ENCODE assay signal across 1 cellular context in the genomic region with DNA sequence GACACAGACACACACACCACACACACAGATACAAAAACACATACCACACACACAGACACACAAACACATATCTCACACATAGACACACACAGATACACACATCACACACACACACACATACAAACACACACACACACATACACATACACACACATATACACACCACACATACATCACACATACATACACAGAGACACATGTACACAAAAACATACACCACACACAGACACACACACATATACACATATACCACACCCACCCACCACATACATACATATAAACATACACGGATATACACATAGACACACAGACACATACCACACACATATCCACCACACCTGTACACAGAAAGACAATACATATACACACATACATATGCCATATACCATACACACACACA.
TF ChIP-seq lines count a peak whose summit lies in the region.

No MANE protein-coding gene starts in this region.

TF ChIP-seq in HepG2, 621 proteins besides CTCF, POLR2A, EP300 and RAD21 (continued from another document):
- TF ChIP-seq, protein P1, sequence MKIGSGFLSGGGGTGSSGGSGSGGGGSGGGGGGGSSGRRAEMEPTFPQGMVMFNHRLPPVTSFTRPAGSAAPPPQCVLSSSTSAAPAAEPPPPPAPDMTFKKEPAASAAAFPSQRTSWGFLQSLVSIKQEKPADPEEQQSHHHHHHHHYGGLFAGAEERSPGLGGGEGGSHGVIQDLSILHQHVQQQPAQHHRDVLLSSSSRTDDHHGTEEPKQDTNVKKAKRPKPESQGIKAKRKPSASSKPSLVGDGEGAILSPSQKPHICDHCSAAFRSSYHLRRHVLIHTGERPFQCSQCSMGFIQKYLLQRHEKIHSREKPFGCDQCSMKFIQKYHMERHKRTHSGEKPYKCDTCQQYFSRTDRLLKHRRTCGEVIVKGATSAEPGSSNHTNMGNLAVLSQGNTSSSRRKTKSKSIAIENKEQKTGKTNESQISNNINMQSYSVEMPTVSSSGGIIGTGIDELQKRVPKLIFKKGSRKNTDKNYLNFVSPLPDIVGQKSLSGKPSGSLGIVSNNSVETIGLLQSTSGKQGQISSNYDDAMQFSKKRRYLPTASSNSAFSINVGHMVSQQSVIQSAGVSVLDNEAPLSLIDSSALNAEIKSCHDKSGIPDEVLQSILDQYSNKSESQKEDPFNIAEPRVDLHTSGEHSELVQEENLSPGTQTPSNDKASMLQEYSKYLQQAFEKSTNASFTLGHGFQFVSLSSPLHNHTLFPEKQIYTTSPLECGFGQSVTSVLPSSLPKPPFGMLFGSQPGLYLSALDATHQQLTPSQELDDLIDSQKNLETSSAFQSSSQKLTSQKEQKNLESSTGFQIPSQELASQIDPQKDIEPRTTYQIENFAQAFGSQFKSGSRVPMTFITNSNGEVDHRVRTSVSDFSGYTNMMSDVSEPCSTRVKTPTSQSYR (CRISPR knock-in tag; IDR thresholded peaks at IDR 0.05; ENCODE audit: borderline replicate concordance): no peak
- TF ChIP-seq RAD51 (IDR thresholded peaks at IDR 0.05; ENCODE audit: borderline replicate concordance): no peak
- TF ChIP-seq, protein P2, sequence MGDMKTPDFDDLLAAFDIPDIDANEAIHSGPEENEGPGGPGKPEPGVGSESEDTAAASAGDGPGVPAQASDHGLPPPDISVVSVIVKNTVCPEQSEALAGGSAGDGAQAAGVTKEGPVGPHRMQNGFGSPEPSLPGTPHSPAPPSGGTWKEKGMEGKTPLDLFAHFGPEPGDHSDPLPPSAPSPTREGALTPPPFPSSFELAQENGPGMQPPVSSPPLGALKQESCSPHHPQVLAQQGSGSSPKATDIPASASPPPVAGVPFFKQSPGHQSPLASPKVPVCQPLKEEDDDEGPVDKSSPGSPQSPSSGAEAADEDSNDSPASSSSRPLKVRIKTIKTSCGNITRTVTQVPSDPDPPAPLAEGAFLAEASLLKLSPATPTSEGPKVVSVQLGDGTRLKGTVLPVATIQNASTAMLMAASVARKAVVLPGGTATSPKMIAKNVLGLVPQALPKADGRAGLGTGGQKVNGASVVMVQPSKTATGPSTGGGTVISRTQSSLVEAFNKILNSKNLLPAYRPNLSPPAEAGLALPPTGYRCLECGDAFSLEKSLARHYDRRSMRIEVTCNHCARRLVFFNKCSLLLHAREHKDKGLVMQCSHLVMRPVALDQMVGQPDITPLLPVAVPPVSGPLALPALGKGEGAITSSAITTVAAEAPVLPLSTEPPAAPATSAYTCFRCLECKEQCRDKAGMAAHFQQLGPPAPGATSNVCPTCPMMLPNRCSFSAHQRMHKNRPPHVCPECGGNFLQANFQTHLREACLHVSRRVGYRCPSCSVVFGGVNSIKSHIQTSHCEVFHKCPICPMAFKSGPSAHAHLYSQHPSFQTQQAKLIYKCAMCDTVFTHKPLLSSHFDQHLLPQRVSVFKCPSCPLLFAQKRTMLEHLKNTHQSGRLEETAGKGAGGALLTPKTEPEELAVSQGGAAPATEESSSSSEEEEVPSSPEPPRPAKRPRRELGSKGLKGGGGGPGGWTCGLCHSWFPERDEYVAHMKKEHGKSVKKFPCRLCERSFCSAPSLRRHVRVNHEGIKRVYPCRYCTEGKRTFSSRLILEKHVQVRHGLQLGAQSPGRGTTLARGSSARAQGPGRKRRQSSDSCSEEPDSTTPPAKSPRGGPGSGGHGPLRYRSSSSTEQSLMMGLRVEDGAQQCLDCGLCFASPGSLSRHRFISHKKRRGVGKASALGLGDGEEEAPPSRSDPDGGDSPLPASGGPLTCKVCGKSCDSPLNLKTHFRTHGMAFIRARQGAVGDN (CRISPR knock-in tag; IDR thresholded peaks at IDR 0.05): no peak
- no peak for TF ChIP-seq ZNF232 (CRISPR knock-in tag; IDR thresholded peaks at IDR 0.05; ENCODE audit: borderline replicate concordance)
- no peak for TF ChIP-seq HCFC1 (IDR thresholded peaks at IDR 0.05; ENCODE audit: low read depth, low read length)
- TF ChIP-seq ZNF296 (CRISPR knock-in tag; conservative IDR thresholded peaks at IDR 0.05): no peak
- TF ChIP-seq NFRKB (IDR thresholded peaks at IDR 0.05): peak; percentile 44; the same call in 1 of the 2 replicates
- TF ChIP-seq NR2F2 (IDR thresholded peaks at IDR 0.05; ENCODE audit: borderline replicate concordance, low read depth): no peak
- TF ChIP-seq, protein P3, sequence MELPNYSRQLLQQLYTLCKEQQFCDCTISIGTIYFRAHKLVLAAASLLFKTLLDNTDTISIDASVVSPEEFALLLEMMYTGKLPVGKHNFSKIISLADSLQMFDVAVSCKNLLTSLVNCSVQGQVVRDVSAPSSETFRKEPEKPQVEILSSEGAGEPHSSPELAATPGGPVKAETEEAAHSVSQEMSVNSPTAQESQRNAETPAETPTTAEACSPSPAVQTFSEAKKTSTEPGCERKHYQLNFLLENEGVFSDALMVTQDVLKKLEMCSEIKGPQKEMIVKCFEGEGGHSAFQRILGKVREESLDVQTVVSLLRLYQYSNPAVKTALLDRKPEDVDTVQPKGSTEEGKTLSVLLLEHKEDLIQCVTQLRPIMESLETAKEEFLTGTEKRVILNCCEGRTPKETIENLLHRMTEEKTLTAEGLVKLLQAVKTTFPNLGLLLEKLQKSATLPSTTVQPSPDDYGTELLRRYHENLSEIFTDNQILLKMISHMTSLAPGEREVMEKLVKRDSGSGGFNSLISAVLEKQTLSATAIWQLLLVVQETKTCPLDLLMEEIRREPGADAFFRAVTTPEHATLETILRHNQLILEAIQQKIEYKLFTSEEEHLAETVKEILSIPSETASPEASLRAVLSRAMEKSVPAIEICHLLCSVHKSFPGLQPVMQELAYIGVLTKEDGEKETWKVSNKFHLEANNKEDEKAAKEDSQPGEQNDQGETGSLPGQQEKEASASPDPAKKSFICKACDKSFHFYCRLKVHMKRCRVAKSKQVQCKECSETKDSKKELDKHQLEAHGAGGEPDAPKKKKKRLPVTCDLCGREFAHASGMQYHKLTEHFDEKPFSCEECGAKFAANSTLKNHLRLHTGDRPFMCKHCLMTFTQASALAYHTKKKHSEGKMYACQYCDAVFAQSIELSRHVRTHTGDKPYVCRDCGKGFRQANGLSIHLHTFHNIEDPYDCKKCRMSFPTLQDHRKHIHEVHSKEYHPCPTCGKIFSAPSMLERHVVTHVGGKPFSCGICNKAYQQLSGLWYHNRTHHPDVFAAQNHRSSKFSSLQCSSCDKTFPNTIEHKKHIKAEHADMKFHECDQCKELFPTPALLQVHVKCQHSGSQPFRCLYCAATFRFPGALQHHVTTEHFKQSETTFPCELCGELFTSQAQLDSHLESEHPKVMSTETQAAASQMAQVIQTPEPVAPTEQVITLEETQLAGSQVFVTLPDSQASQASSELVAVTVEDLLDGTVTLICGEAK (IDR thresholded peaks at IDR 0.05): peak; percentile 24
- TF ChIP-seq, protein P3 (CRISPR knock-in tag; IDR thresholded peaks at IDR 0.05): no peak
- no peak for TF ChIP-seq PHF8 (CRISPR knock-in tag; IDR thresholded peaks at IDR 0.05)
- TF ChIP-seq ARNTL (CRISPR knock-in tag; IDR thresholded peaks at IDR 0.05): no peak
- TF ChIP-seq CENPX (CRISPR knock-in tag; IDR thresholded peaks at IDR 0.05): no peak
- no peak for TF ChIP-seq DR1 (CRISPR knock-in tag; IDR thresholded peaks at IDR 0.05)
- TF ChIP-seq FOXK2 (IDR thresholded peaks at IDR 0.05): 0 out of 2 replicates have a peak, but pooled peaks have one; percentile 11
- TF ChIP-seq CHD4 (IDR thresholded peaks at IDR 0.05; ENCODE audit: borderline replicate concordance, low read length): no peak
- no peak for TF ChIP-seq PHF5A (CRISPR knock-in tag; IDR thresholded peaks at IDR 0.05; ENCODE audit: low read depth, unreplicated experiment)
